ENCODE assay signal across 31 cellular contexts in the genomic region with DNA sequence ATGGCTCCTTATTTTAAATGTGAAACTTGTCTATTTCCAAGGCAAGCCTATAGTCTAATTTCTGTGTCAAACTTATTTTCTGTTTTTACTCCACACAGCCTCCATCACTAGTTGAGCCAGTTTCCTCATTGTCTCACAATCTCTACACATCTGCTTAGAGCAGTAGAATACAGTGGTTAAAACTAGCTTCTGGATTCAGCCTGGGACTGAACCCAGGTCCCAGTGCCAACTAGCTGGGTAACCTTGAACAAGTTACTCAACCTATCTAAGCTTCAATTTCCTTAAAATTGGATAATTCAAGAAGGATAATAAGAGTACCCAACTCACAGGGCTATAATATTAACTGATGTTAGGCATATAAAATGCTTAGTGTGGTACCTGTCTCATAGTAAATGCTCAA.
"Had no signal": no experiment of that assay in that cellular context is flagged by ENCODE, and none has a peak within 500 bp of the region (broad histone marks: within the 10 kb centered on the region; RNA-seq: fewer than 3 reads in every experiment).

No MANE protein-coding gene starts in this region.

- H3K4me3 ChIP-seq: ascending aorta, breast epithelium, cardiac muscle cell, colonic mucosa, gastrocnemius medialis had no signal

- ATAC-seq: activated naive CD4-positive, alpha-beta T cell treated with anti-CD3 and anti-CD28 coated beads, Interleukin-2, amount 50 U/mL, for 72 hours; activated T-cell treated with anti-CD3 and anti-CD28 coated beads, Interleukin-2, amount 50 U/mL, for 72 hours; esophagus mucosa; foreskin keratinocyte; gastrocnemius medialis; WTC11 had no signal

- H3K36me3 ChIP-seq: ascending aorta, breast epithelium, cardiac muscle cell, colonic mucosa, gastrocnemius medialis had no signal

- H3K4me1 Mint-ChIP-seq: activated CD4-positive, alpha-beta memory T cell treated with anti-CD3 and anti-CD28 coated beads, Interleukin-2, amount 10 ng/mL, durations not matched to agents 7 days and 5 days; activated CD4-positive, alpha-beta T cell treated with anti-CD3 and anti-CD28 coated beads, Interleukin-2, amount 10 ng/mL, durations not matched to agents 7 days and 5 days; endodermal cell had no signal

- H3K9me3 Mint-ChIP-seq: activated CD4-positive, alpha-beta memory T cell treated with anti-CD3 and anti-CD28 coated beads, Interleukin-2, amount 10 ng/mL, durations not matched to agents 7 days and 5 days; activated CD4-positive, alpha-beta T cell treated with anti-CD3 and anti-CD28 coated beads, Interleukin-2, amount 10 ng/mL, durations not matched to agents 7 days and 5 days; activated naive CD4-positive, alpha-beta T cell treated with anti-CD3 and anti-CD28 coated beads, Interleukin-2, amount 10 ng/mL, durations not matched to agents 7 days and 5 days; activated naive CD4-positive, alpha-beta T cell treated with anti-CD3 and anti-CD28 coated beads, Interleukin-2, amount 50 U/mL, for 72 hours; activated naive CD8-positive, alpha-beta T cell treated with anti-CD3 and anti-CD28 coated beads, Interleukin-2, amount 10 ng/mL, durations not matched to agents 7 days and 5 days; activated T-cell treated with anti-CD3 and anti-CD28 coated beads, Interleukin-2, amount 50 U/mL, for 24 hours; activated T-cell treated with anti-CD3 and anti-CD28 coated beads, Interleukin-2, amount 50 U/mL, for 72 hours; brain; endodermal cell; WTC11 had no signal

- H3K27ac ChIP-seq: ascending aorta, breast epithelium, cardiac muscle cell, colonic mucosa, foreskin keratinocyte, gastrocnemius medialis, VCaP had no signal

- H3K27ac Mint-ChIP-seq: activated CD4-positive, alpha-beta memory T cell treated with anti-CD3 and anti-CD28 coated beads, Interleukin-2, amount 10 ng/mL, durations not matched to agents 7 days and 5 days; activated CD4-positive, alpha-beta T cell treated with anti-CD3 and anti-CD28 coated beads, Interleukin-2, amount 10 ng/mL, durations not matched to agents 7 days and 5 days; activated naive CD4-positive, alpha-beta T cell treated with anti-CD3 and anti-CD28 coated beads, Interleukin-2, amount 10 ng/mL, durations not matched to agents 7 days and 5 days; activated naive CD4-positive, alpha-beta T cell treated with anti-CD3 and anti-CD28 coated beads, Interleukin-2, amount 50 U/mL, for 72 hours; activated naive CD8-positive, alpha-beta T cell treated with anti-CD3 and anti-CD28 coated beads, Interleukin-2, amount 10 ng/mL, durations not matched to agents 7 days and 5 days; activated T-cell treated with anti-CD3 and anti-CD28 coated beads, Interleukin-2, amount 50 U/mL, for 24 hours; activated T-cell treated with anti-CD3 and anti-CD28 coated beads, Interleukin-2, amount 50 U/mL, for 72 hours; endodermal cell; WTC11 had no signal

- H3K4me3 Mint-ChIP-seq: activated CD4-positive, alpha-beta memory T cell treated with anti-CD3 and anti-CD28 coated beads, Interleukin-2, amount 10 ng/mL, durations not matched to agents 7 days and 5 days; activated CD4-positive, alpha-beta T cell treated with anti-CD3 and anti-CD28 coated beads, Interleukin-2, amount 10 ng/mL, durations not matched to agents 7 days and 5 days; activated naive CD4-positive, alpha-beta T cell treated with anti-CD3 and anti-CD28 coated beads, Interleukin-2, amount 10 ng/mL, durations not matched to agents 7 days and 5 days; activated naive CD8-positive, alpha-beta T cell treated with anti-CD3 and anti-CD28 coated beads, Interleukin-2, amount 10 ng/mL, durations not matched to agents 7 days and 5 days; activated T-cell treated with anti-CD3 and anti-CD28 coated beads, Interleukin-2, amount 50 U/mL, for 24 hours; activated T-cell treated with anti-CD3 and anti-CD28 coated beads, Interleukin-2, amount 50 U/mL, for 72 hours; brain; endodermal cell; WTC11 had no signal

- DNase-seq: activated CD4-positive, alpha-beta memory T cell treated with anti-CD3 and anti-CD28 coated beads, Interleukin-2, amount 10 ng/mL, durations not matched to agents 7 days and 5 days; activated CD4-positive, alpha-beta T cell treated with anti-CD3 and anti-CD28 coated beads for 1 hour; activated CD4-positive, alpha-beta T cell treated with anti-CD3 and anti-CD28 coated beads for 4 hours; activated CD4-positive, alpha-beta T cell treated with anti-CD3 and anti-CD28 coated beads, Interleukin-2, amount 10 ng/mL, durations not matched to agents 7 days and 5 days; activated CD4-positive, alpha-beta T cell treated with anti-CD3 and anti-CD28 coated beads, Interleukin-2, amount 50 U/mL, for 4 hours; activated CD8-positive, alpha-beta memory T cell treated with anti-CD3 and anti-CD28 coated beads, Interleukin-2, amount 50 U/mL, for 48 hours; activated gamma-delta T cell; activated naive CD4-positive, alpha-beta T cell; activated naive CD4-positive, alpha-beta T cell treated with anti-CD3 and anti-CD28 coated beads, Interleukin-2, amount 10 ng/mL, durations not matched to agents 7 days and 5 days; activated naive CD8-positive, alpha-beta T cell treated with anti-CD3 and anti-CD28 coated beads, Interleukin-2, amount 10 ng/mL, durations not matched to agents 7 days and 5 days; activated T-cell treated with anti-CD3 and anti-CD28 coated beads for 4 hours; activated T-cell treated with anti-CD3 and anti-CD28 coated beads, Interleukin-2, amount 50 U/mL, for 24 hours; activated T-cell treated with anti-CD3 and anti-CD28 coated beads, Interleukin-2, amount 50 U/mL, for 72 hours; central memory CD4-positive, alpha-beta T cell; cerebellar nuclear complex; colonic mucosa; effector memory CD4-positive, alpha-beta T cell; endodermal cell; foreskin keratinocyte; gastrocnemius medialis; glutamatergic neuron; T-helper 2 cell had no signal

- H3K27me3 Mint-ChIP-seq: activated CD4-positive, alpha-beta memory T cell treated with anti-CD3 and anti-CD28 coated beads, Interleukin-2, amount 10 ng/mL, durations not matched to agents 7 days and 5 days; activated CD4-positive, alpha-beta T cell treated with anti-CD3 and anti-CD28 coated beads, Interleukin-2, amount 10 ng/mL, durations not matched to agents 7 days and 5 days; activated naive CD4-positive, alpha-beta T cell treated with anti-CD3 and anti-CD28 coated beads, Interleukin-2, amount 10 ng/mL, durations not matched to agents 7 days and 5 days; activated naive CD8-positive, alpha-beta T cell treated with anti-CD3 and anti-CD28 coated beads, Interleukin-2, amount 10 ng/mL, durations not matched to agents 7 days and 5 days; activated T-cell treated with anti-CD3 and anti-CD28 coated beads, Interleukin-2, amount 50 U/mL, for 24 hours; brain had no signal

- H3K27me3 ChIP-seq: ascending aorta, breast epithelium, cardiac muscle cell, colonic mucosa, foreskin keratinocyte, gastrocnemius medialis had no signal

- H3K4me1 ChIP-seq: ascending aorta, breast epithelium, colonic mucosa had no signal

- FAIRE-seq: TTC549 had no signal

- H3K9me3 ChIP-seq: ascending aorta, breast epithelium, colonic mucosa, gastrocnemius medialis had no signal

- H3K36me3 Mint-ChIP-seq: activated naive CD4-positive, alpha-beta T cell treated with anti-CD3 and anti-CD28 coated beads, Interleukin-2, amount 10 ng/mL, durations not matched to agents 7 days and 5 days; activated naive CD4-positive, alpha-beta T cell treated with anti-CD3 and anti-CD28 coated beads, Interleukin-2, amount 50 U/mL, for 72 hours; activated naive CD8-positive, alpha-beta T cell treated with anti-CD3 and anti-CD28 coated beads, Interleukin-2, amount 10 ng/mL, durations not matched to agents 7 days and 5 days; brain; WTC11 had no signal
